ENCODE assay signal across 8 cellular contexts in the genomic region with DNA sequence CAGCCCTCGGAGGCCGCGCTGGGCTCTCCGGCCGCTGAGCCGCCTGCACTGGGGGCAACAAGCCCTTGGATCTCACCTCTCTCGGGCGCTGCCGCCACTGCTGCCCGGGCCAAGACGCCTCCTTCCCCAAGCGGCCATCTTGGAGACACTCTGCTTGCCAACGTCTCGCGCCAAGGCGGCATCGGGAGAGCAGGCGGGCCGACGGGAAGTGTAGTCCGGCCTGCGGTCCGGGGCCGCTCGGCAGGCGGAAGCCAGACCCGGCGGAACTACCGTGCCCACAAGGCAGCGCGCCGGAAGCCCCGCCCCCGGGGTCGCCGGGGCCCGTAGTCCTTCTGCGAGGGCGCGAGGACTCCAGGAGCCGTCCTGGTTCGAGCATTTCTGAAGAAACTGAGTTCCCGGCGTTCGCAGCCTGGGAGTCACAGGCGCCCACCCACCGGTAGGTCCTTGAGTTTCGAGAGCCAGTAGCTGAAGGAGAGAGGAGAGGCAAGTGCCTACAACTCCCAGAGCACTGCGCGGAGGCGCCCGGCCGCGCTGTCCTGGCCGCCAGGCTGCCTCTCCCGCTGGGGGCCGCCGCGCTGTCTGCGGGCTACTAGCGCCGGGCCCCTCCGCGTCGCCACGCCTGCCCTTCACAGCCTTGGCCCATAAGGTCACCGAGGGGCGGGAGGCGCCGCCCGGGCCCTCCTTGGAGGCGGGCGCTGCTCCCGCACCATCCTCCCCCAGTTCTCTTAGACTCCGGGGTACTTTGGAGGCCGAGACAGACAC.
DNase-seq lines count a peak whose midpoint lies in the region; ATAC-seq lines count a peak whose summit lies in the region.

Gene TMEM11 (minus strand): TSS at position 147 of the 762 bp plus-strand sequence. CDS start 9 bp downstream, at position 138.

- H3K27me3 Mint-ChIP-seq in central memory CD8-positive, alpha-beta T cell = no peaks in the 10 kb centered on the region

- ATAC-seq in GM19043 (IDR thresholded peaks at IDR 0.05; ENCODE audit: low read depth, unreplicated experiment) (peak; percentile 82), HG03354 (IDR thresholded peaks at IDR 0.05; ENCODE audit: poor library complexity, severe bottlenecking, unreplicated experiment) (peak; percentile 93)
- peak; percentile 92 to 95 for ATAC-seq in activated CD4-positive, CD25-positive, alpha-beta regulatory T cell treated with anti-CD3 and anti-CD28 coated beads, Interleukin-2, amount 50 U/mL, for 24 hours
- peak; percentile 96 for ATAC-seq in central memory CD8-positive, alpha-beta T cell (replicated peaks; ENCODE audit: extremely low read depth, poor library complexity, severe bottlenecking)

- no peaks in the 10 kb centered on the region for H3K9me3 Mint-ChIP-seq in central memory CD8-positive, alpha-beta T cell

- peaks cover 14% of the 10 kb centered on the region for H3K36me3 Mint-ChIP-seq in central memory CD8-positive, alpha-beta T cell (ENCODE audit: insufficient read depth)

- peak; percentile 96 to 97 for DNase-seq in AML-193 (lab: John Stamatoyannopoulos, UW)
- DNase-seq in NCI-H446 (lab: John Stamatoyannopoulos, UW) = peak; percentile 85 to 95
- peak; percentile 90 to 92 for DNase-seq in central memory CD8-positive, alpha-beta T cell (ENCODE audit: low spot score in 2 of 2)
- peak; percentile 99 for DNase-seq in islet precursor cell
- peak; percentile 94 for DNase-seq in stimulated activated CD4-positive, alpha-beta T cell treated with anti-CD3 and anti-CD28 coated beads, Interleukin-12 subunit alpha, Interleukin-12 subunit beta, amount 100 ng/mL, for 4 hours

- peak within 1 kb of the TSS; percentile 90 for H3K4me3 Mint-ChIP-seq in central memory CD8-positive, alpha-beta T cell

- peaks cover 43% of the 10 kb centered on the region for H3K4me1 Mint-ChIP-seq in central memory CD8-positive, alpha-beta T cell

- H3K27ac Mint-ChIP-seq in central memory CD8-positive, alpha-beta T cell (ENCODE audit: low read depth) = peak within 1 kb of the TSS; percentile 94

Comparison
In these comparisons a context has a peak if more than half of its experiments do, and no peak if none do; other contexts are left out.
1. Peak in every context shown above with its lines: DNase-seq and ATAC-seq.